35 cellular contexts compared by ENCODE assay signal in the genomic region with DNA sequence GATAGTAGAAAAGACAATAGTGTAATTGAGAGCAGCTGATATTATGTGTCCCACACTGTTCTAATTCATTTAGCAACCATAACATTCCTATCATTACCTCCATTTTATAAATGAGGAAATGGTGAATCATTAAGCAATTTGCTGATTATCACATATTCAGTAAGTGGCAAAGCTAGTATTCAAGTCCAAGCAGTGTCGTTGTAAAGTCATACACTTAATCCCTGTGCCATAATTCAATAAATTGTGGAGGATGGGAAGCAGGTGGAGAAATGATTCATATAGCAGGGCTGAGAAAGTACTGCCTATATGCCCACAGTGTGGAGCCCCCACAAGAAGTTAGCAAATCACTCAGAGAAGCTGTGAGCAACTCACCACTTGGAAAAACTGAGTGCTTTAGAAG.
"Had no signal": no experiment of that assay in that cellular context is flagged by ENCODE, and none has a peak within 500 bp of the region (broad histone marks: within the 10 kb centered on the region; RNA-seq: fewer than 3 reads in every experiment).

No MANE protein-coding gene starts in this region.

- H3K4me3 ChIP-seq: adrenal gland, body of pancreas, cardiac muscle cell, coronary artery, dorsolateral prefrontal cortex, esophagus muscularis mucosa, gastrocnemius medialis, heart left ventricle had no signal

- DNase-seq: activated CD4-positive, alpha-beta memory T cell treated with anti-CD3 and anti-CD28 coated beads for 36 hours; activated CD4-positive, alpha-beta T cell treated with anti-CD3 and anti-CD28 coated beads for 36 hours; activated CD4-positive, alpha-beta T cell treated with anti-CD3 and anti-CD28 coated beads, Interleukin-2, amount 10 ng/mL, durations not matched to agents 24 days and 14 days; activated CD4-positive, CD25-positive, alpha-beta regulatory T cell; activated CD4-positive, CD25-positive, alpha-beta regulatory T cell treated with anti-CD3 and anti-CD28 coated beads, Interleukin-2, amount 50 U/mL, for 72 hours; activated CD8-positive, alpha-beta memory T cell treated with anti-CD3 and anti-CD28 coated beads, Interleukin-2, amount 10 ng/mL, durations not matched to agents 7 days and 5 days; activated CD8-positive, alpha-beta memory T cell treated with anti-CD3 and anti-CD28 coated beads, Interleukin-2, amount 50 U/mL, for 4 hours; activated CD8-positive, alpha-beta T cell treated with anti-CD3 and anti-CD28 coated beads, Interleukin-2, amount 10 ng/mL, durations not matched to agents 7 days and 5 days; activated effector memory CD4-positive, alpha-beta T cell treated with anti-CD3 and anti-CD28 coated beads, Interleukin-2, amount 50 U/mL, for 16 hours; activated naive CD4-positive, alpha-beta T cell treated with anti-CD3 and anti-CD28 coated beads for 36 hours; activated naive CD8-positive, alpha-beta T cell treated with anti-CD3 and anti-CD28 coated beads for 36 hours; activated naive CD8-positive, alpha-beta T cell treated with anti-CD3 and anti-CD28 coated beads, Interleukin-2, amount 50 U/mL, for 24 hours; activated T-cell treated with anti-CD3 and anti-CD28 coated beads, Interleukin-2, amount 50 U/mL, for 1 hour; activated T-cell treated with anti-CD3 and anti-CD28 coated beads, Interleukin-2, amount 50 U/mL, for 48 hours; adrenal gland; amygdala; aorta; body of pancreas; dorsolateral prefrontal cortex; effector memory CD4-positive, alpha-beta T cell; endodermal cell; erythroblast; foreskin keratinocyte; gastrocnemius medialis; glutamatergic neuron; heart left ventricle; T-helper 2 cell had no signal

- H3K4me1 Mint-ChIP-seq: activated CD4-positive, alpha-beta T cell treated with anti-CD3 and anti-CD28 coated beads, Interleukin-2, amount 10 ng/mL, durations not matched to agents 24 days and 14 days; activated CD8-positive, alpha-beta memory T cell treated with anti-CD3 and anti-CD28 coated beads, Interleukin-2, amount 10 ng/mL, durations not matched to agents 7 days and 5 days; activated naive CD4-positive, alpha-beta T cell treated with anti-CD3 and anti-CD28 coated beads, Interleukin-2, amount 50 U/mL, for 24 hours; activated naive CD8-positive, alpha-beta T cell treated with anti-CD3 and anti-CD28 coated beads for 36 hours; endodermal cell had no signal

- ATAC-seq: activated CD4-positive, alpha-beta T cell treated with anti-CD3 and anti-CD28 coated beads for 36 hours; activated CD8-positive, alpha-beta memory T cell treated with anti-CD3 and anti-CD28 coated beads, Interleukin-2, amount 10 ng/mL, durations not matched to agents 7 days and 5 days; activated CD8-positive, alpha-beta T cell treated with anti-CD3 and anti-CD28 coated beads, Interleukin-2, amount 10 ng/mL, durations not matched to agents 7 days and 5 days; activated naive CD8-positive, alpha-beta T cell treated with anti-CD3 and anti-CD28 coated beads, Interleukin-2, amount 50 U/mL, for 24 hours; body of pancreas; foreskin keratinocyte; gastrocnemius medialis; heart left ventricle had no signal

- H3K36me3 Mint-ChIP-seq: activated CD4-positive, alpha-beta memory T cell treated with anti-CD3 and anti-CD28 coated beads for 36 hours; activated CD8-positive, alpha-beta memory T cell treated with anti-CD3 and anti-CD28 coated beads, Interleukin-2, amount 10 ng/mL, durations not matched to agents 7 days and 5 days; activated naive CD4-positive, alpha-beta T cell treated with anti-CD3 and anti-CD28 coated beads, Interleukin-2, amount 50 U/mL, for 24 hours; activated naive CD8-positive, alpha-beta T cell treated with anti-CD3 and anti-CD28 coated beads for 36 hours had no signal

- H3K36me3 ChIP-seq: adrenal gland, cardiac muscle cell, esophagus muscularis mucosa, gastrocnemius medialis, heart left ventricle had no signal

- H3K27me3 ChIP-seq: adrenal gland, body of pancreas, cardiac muscle cell, dorsolateral prefrontal cortex, esophagus muscularis mucosa, foreskin keratinocyte, gastrocnemius medialis, heart left ventricle had no signal

- H3K4me1 ChIP-seq: adrenal gland, body of pancreas, esophagus muscularis mucosa, foreskin keratinocyte, gastrocnemius medialis, heart left ventricle had no signal

- H3K27me3 Mint-ChIP-seq: activated CD4-positive, alpha-beta memory T cell treated with anti-CD3 and anti-CD28 coated beads for 36 hours; activated CD4-positive, alpha-beta T cell treated with anti-CD3 and anti-CD28 coated beads for 36 hours; activated CD4-positive, alpha-beta T cell treated with anti-CD3 and anti-CD28 coated beads, Interleukin-2, amount 10 ng/mL, durations not matched to agents 24 days and 14 days; activated CD8-positive, alpha-beta memory T cell treated with anti-CD3 and anti-CD28 coated beads, Interleukin-2, amount 10 ng/mL, durations not matched to agents 7 days and 5 days; activated naive CD4-positive, alpha-beta T cell treated with anti-CD3 and anti-CD28 coated beads, Interleukin-2, amount 50 U/mL, for 24 hours; activated naive CD8-positive, alpha-beta T cell treated with anti-CD3 and anti-CD28 coated beads for 36 hours; activated naive CD8-positive, alpha-beta T cell treated with anti-CD3 and anti-CD28 coated beads, Interleukin-2, amount 50 U/mL, for 24 hours; central memory CD8-positive, alpha-beta T cell; dendritic cell treated with granulocyte-macrophage colony-stimulating factor and Interleukin-4, amounts not matched to agents 40 ng/mL and 50 ng/mL, for 4 days had no signal

- H3K4me3 Mint-ChIP-seq: activated CD4-positive, alpha-beta memory T cell treated with anti-CD3 and anti-CD28 coated beads for 36 hours; activated CD4-positive, alpha-beta T cell treated with anti-CD3 and anti-CD28 coated beads for 36 hours; activated CD4-positive, alpha-beta T cell treated with anti-CD3 and anti-CD28 coated beads, Interleukin-2, amount 10 ng/mL, durations not matched to agents 24 days and 14 days; activated CD8-positive, alpha-beta memory T cell treated with anti-CD3 and anti-CD28 coated beads, Interleukin-2, amount 10 ng/mL, durations not matched to agents 7 days and 5 days; activated CD8-positive, alpha-beta T cell treated with anti-CD3 and anti-CD28 coated beads, Interleukin-2, amount 10 ng/mL, durations not matched to agents 7 days and 5 days; activated naive CD4-positive, alpha-beta T cell treated with anti-CD3 and anti-CD28 coated beads for 36 hours; activated naive CD4-positive, alpha-beta T cell treated with anti-CD3 and anti-CD28 coated beads, Interleukin-2, amount 50 U/mL, for 24 hours; activated naive CD8-positive, alpha-beta T cell treated with anti-CD3 and anti-CD28 coated beads for 36 hours; activated naive CD8-positive, alpha-beta T cell treated with anti-CD3 and anti-CD28 coated beads, Interleukin-2, amount 50 U/mL, for 24 hours; activated T-helper 1 cell treated with anti-CD3 and anti-CD28 coated beads, Interleukin-12 subunit alpha, Interleukin-12 subunit beta, Interleukin-2, Interleukin-4 antibody, amounts not matched to agents 30 ng/mL and 10 ng/mL and 1 ng/mL, durations not matched to agents 14 hours and 24 hours and 36 hours; central memory CD8-positive, alpha-beta T cell; dendritic cell treated with granulocyte-macrophage colony-stimulating factor and Interleukin-4, amounts not matched to agents 40 ng/mL and 50 ng/mL, for 4 days; endodermal cell had no signal

- H3K27ac ChIP-seq: adrenal gland, body of pancreas, cardiac muscle cell, coronary artery, dorsolateral prefrontal cortex, esophagus muscularis mucosa, foreskin keratinocyte, gastrocnemius medialis, heart left ventricle had no signal

- H3K27ac Mint-ChIP-seq: activated CD4-positive, alpha-beta memory T cell treated with anti-CD3 and anti-CD28 coated beads for 36 hours; activated CD4-positive, alpha-beta T cell treated with anti-CD3 and anti-CD28 coated beads for 36 hours; activated CD4-positive, alpha-beta T cell treated with anti-CD3 and anti-CD28 coated beads, Interleukin-2, amount 10 ng/mL, durations not matched to agents 24 days and 14 days; activated CD8-positive, alpha-beta memory T cell treated with anti-CD3 and anti-CD28 coated beads, Interleukin-2, amount 10 ng/mL, durations not matched to agents 7 days and 5 days; activated CD8-positive, alpha-beta T cell treated with anti-CD3 and anti-CD28 coated beads, Interleukin-2, amount 10 ng/mL, durations not matched to agents 7 days and 5 days; activated naive CD4-positive, alpha-beta T cell treated with anti-CD3 and anti-CD28 coated beads for 36 hours; activated naive CD4-positive, alpha-beta T cell treated with anti-CD3 and anti-CD28 coated beads, Interleukin-2, amount 50 U/mL, for 24 hours; activated naive CD8-positive, alpha-beta T cell treated with anti-CD3 and anti-CD28 coated beads for 36 hours; activated naive CD8-positive, alpha-beta T cell treated with anti-CD3 and anti-CD28 coated beads, Interleukin-2, amount 50 U/mL, for 24 hours; activated T-helper 1 cell treated with anti-CD3 and anti-CD28 coated beads, Interleukin-12 subunit alpha, Interleukin-12 subunit beta, Interleukin-2, Interleukin-4 antibody, amounts not matched to agents 30 ng/mL and 10 ng/mL and 1 ng/mL, durations not matched to agents 14 hours and 24 hours and 36 hours; activated T-helper 2 cell treated with anti-CD3 and anti-CD28 coated beads, Interferon-gamma antibody, Interleukin-2, Interleukin-4, amounts not matched to agents 10 μg/mL and 5 μg/mL and 100 μg/mL, durations not matched to agents 14 hours and 24 hours and 36 hours; dendritic cell treated with granulocyte-macrophage colony-stimulating factor and Interleukin-4, amounts not matched to agents 40 ng/mL and 50 ng/mL, for 4 days; endodermal cell had no signal

- H3K9me3 Mint-ChIP-seq: activated CD4-positive, alpha-beta memory T cell treated with anti-CD3 and anti-CD28 coated beads for 36 hours; activated CD4-positive, alpha-beta T cell treated with anti-CD3 and anti-CD28 coated beads, Interleukin-2, amount 10 ng/mL, durations not matched to agents 24 days and 14 days; activated naive CD4-positive, alpha-beta T cell treated with anti-CD3 and anti-CD28 coated beads for 36 hours; activated naive CD4-positive, alpha-beta T cell treated with anti-CD3 and anti-CD28 coated beads, Interleukin-2, amount 50 U/mL, for 24 hours; activated naive CD8-positive, alpha-beta T cell treated with anti-CD3 and anti-CD28 coated beads, Interleukin-2, amount 50 U/mL, for 24 hours; activated T-helper 1 cell treated with anti-CD3 and anti-CD28 coated beads, Interleukin-12 subunit alpha, Interleukin-12 subunit beta, Interleukin-2, Interleukin-4 antibody, amounts not matched to agents 30 ng/mL and 10 ng/mL and 1 ng/mL, durations not matched to agents 14 hours and 24 hours and 36 hours; activated T-helper 2 cell treated with anti-CD3 and anti-CD28 coated beads, Interferon-gamma antibody, Interleukin-2, Interleukin-4, amounts not matched to agents 10 μg/mL and 5 μg/mL and 100 μg/mL, durations not matched to agents 14 hours and 24 hours and 36 hours; central memory CD8-positive, alpha-beta T cell; dendritic cell treated with granulocyte-macrophage colony-stimulating factor and Interleukin-4, amounts not matched to agents 40 ng/mL and 50 ng/mL, for 4 days; endodermal cell had no signal
